ENCODE assay signal across 8 cellular contexts in the genomic region with DNA sequence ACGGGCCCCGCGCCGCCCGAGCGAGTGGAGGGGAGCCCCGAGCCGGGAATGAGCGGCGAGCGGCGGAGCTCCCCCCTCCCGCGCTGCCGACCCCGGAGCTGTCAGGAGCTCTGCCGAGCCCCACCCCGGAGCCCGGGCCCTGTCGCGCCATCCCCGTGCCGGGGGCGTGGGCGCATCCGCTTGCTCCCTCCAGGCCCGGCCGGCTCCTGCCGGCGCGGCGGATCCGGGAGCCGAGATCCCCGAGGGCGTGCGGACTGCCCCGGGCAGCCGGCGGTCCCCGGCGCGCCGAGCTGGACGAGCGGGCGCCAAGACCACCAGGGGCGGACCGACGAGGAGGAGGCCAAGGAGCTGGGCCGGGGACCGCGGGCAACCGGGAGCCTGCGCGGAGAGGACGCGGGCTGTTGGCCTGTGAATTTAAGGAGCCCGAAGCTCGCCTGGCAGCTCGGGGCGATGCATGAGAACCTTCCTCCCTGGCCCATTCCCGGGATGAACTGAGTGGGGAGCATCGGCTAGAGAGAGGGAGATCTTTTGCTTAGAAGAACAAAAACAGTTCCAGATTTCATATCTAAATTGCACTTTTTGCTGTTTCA. TPM values are rescaled to one million over a fixed set of nuclear protein-coding genes. Genes with fewer than 3 reads are reported as not detected.
DNase-seq lines count a peak whose midpoint lies in the region; ATAC-seq lines count a peak whose summit lies in the region.

No MANE protein-coding gene starts in this region.

- no peaks in the 10 kb centered on the region for H3K9me3 Mint-ChIP-seq in activated naive CD4-positive, alpha-beta T cell treated with anti-CD3 and anti-CD28 coated beads for 36 hours
- no peaks in the 10 kb centered on the region for H3K9me3 Mint-ChIP-seq in activated naive CD8-positive, alpha-beta T cell treated with anti-CD3 and anti-CD28 coated beads, Interleukin-2, amount 50 U/mL, for 24 hours
- H3K9me3 Mint-ChIP-seq in stimulated activated effector memory CD8-positive, alpha-beta T cell treated with anti-CD3 and anti-CD28 coated beads, Interleukin-12 subunit alpha, Interleukin-12 subunit beta, amount 100 ng/mL, for 72 hours, result no peaks in the 10 kb centered on the region

- H3K4me1 ChIP-seq in iPS-15b (ENCODE audit: control insufficient read depth, insufficient read depth, low read length), result peaks cover 13% of the 10 kb centered on the region

- no peak overlapping the region for H3K27ac Mint-ChIP-seq in activated naive CD4-positive, alpha-beta T cell treated with anti-CD3 and anti-CD28 coated beads for 36 hours
- no peak overlapping the region for H3K27ac Mint-ChIP-seq in activated naive CD8-positive, alpha-beta T cell treated with anti-CD3 and anti-CD28 coated beads, Interleukin-2, amount 50 U/mL, for 24 hours
- no peak overlapping the region for H3K27ac Mint-ChIP-seq in stimulated activated effector memory CD8-positive, alpha-beta T cell treated with anti-CD3 and anti-CD28 coated beads, Interleukin-12 subunit alpha, Interleukin-12 subunit beta, amount 100 ng/mL, for 72 hours

- no peak overlapping the region for H3K9ac ChIP-seq in iPS-15b (ENCODE audit: low read depth, low read length)

- peak overlapping the region; percentile 60 for H3K4me3 ChIP-seq in iPS-15b (ENCODE audit: low read depth, low read length)

- H3K4me3 Mint-ChIP-seq in activated naive CD4-positive, alpha-beta T cell treated with anti-CD3 and anti-CD28 coated beads for 36 hours, result peak overlapping the region; percentile 60
- peak overlapping the region; percentile 51 for H3K4me3 Mint-ChIP-seq in activated naive CD8-positive, alpha-beta T cell treated with anti-CD3 and anti-CD28 coated beads, Interleukin-2, amount 50 U/mL, for 24 hours
- peak overlapping the region; percentile 79 for H3K4me3 Mint-ChIP-seq in stimulated activated effector memory CD8-positive, alpha-beta T cell treated with anti-CD3 and anti-CD28 coated beads, Interleukin-12 subunit alpha, Interleukin-12 subunit beta, amount 100 ng/mL, for 72 hours

- DNase-seq in activated naive CD4-positive, alpha-beta T cell treated with anti-CD3 and anti-CD28 coated beads for 36 hours, result peak; percentile 8
- no peak for DNase-seq in activated naive CD4-positive, alpha-beta T cell treated with anti-CD3 and anti-CD28 coated beads, Interleukin-2, amount 50 U/mL, for 16 hours
- DNase-seq in activated naive CD8-positive, alpha-beta T cell treated with anti-CD3 and anti-CD28 coated beads, Interleukin-2, amount 50 U/mL, for 24 hours, result peak; percentile 21
- no peak for DNase-seq in stimulated activated effector memory CD8-positive, alpha-beta T cell treated with anti-CD3 and anti-CD28 coated beads, Interleukin-12 subunit alpha, Interleukin-12 subunit beta, amount 100 ng/mL, for 72 hours (ENCODE audit: low spot score in 2 of 2)
- DNase-seq in SKM-1 treated with dmso at 0.1 percent for 144 hours (lab: John Stamatoyannopoulos, UW; ENCODE audit: unreplicated experiment), result no peak

- no peaks in the 10 kb centered on the region for H3K36me3 Mint-ChIP-seq in activated naive CD4-positive, alpha-beta T cell treated with anti-CD3 and anti-CD28 coated beads for 36 hours (ENCODE audit: low read depth)
- no peaks in the 10 kb centered on the region for H3K36me3 Mint-ChIP-seq in activated naive CD8-positive, alpha-beta T cell treated with anti-CD3 and anti-CD28 coated beads, Interleukin-2, amount 50 U/mL, for 24 hours (ENCODE audit: low read depth)
- no peaks in the 10 kb centered on the region for H3K36me3 Mint-ChIP-seq in stimulated activated effector memory CD8-positive, alpha-beta T cell treated with anti-CD3 and anti-CD28 coated beads, Interleukin-12 subunit alpha, Interleukin-12 subunit beta, amount 100 ng/mL, for 72 hours

- H3K4me1 Mint-ChIP-seq in activated naive CD4-positive, alpha-beta T cell treated with anti-CD3 and anti-CD28 coated beads for 36 hours (ENCODE audit: low read depth), result peaks cover 31% of the 10 kb centered on the region
- peaks cover 25% of the 10 kb centered on the region for H3K4me1 Mint-ChIP-seq in activated naive CD8-positive, alpha-beta T cell treated with anti-CD3 and anti-CD28 coated beads, Interleukin-2, amount 50 U/mL, for 24 hours
- H3K4me1 Mint-ChIP-seq in stimulated activated effector memory CD8-positive, alpha-beta T cell treated with anti-CD3 and anti-CD28 coated beads, Interleukin-12 subunit alpha, Interleukin-12 subunit beta, amount 100 ng/mL, for 72 hours, result peaks cover 15% of the 10 kb centered on the region

- ATAC-seq in HG03045 (IDR thresholded peaks at IDR 0.05; ENCODE audit: unreplicated experiment), result peak; percentile 25
- peak; percentile 34 for ATAC-seq in activated naive CD8-positive, alpha-beta T cell treated with anti-CD3 and anti-CD28 coated beads, Interleukin-2, amount 50 U/mL, for 24 hours
- peak; percentile 40 for ATAC-seq in stimulated activated effector memory CD8-positive, alpha-beta T cell treated with anti-CD3 and anti-CD28 coated beads, Interleukin-12 subunit alpha, Interleukin-12 subunit beta, amount 100 ng/mL, for 72 hours
- no peak for ATAC-seq in GM18873 (IDR thresholded peaks at IDR 0.05; ENCODE audit: low FRiP score, unreplicated experiment)

- CTCF ChIA-PET in activated naive CD4-positive, alpha-beta T cell treated with anti-CD3 and anti-CD28 coated beads for 36 hours (lab: Charles Lee), result interaction anchor here (0.6 to 2.0 kb wide), 4 partner anchors 19 to 246 kb away, joined by 3 to 5 read pairs (median 4); no protein-coding TSS in a partner anchor

- no peaks in the 10 kb centered on the region for H3K9me3 ChIP-seq in iPS-15b (ENCODE audit: control insufficient read depth, insufficient read depth, low read length)

- H3K27me3 Mint-ChIP-seq in activated naive CD4-positive, alpha-beta T cell treated with anti-CD3 and anti-CD28 coated beads for 36 hours (ENCODE audit: low read depth), result peaks cover 77% of the 10 kb centered on the region
- peaks cover 89% of the 10 kb centered on the region for H3K27me3 Mint-ChIP-seq in activated naive CD8-positive, alpha-beta T cell treated with anti-CD3 and anti-CD28 coated beads, Interleukin-2, amount 50 U/mL, for 24 hours

- peaks cover 94% of the 10 kb centered on the region for H3K27me3 ChIP-seq in iPS-15b (ENCODE audit: control insufficient read depth, insufficient read depth, low read length)

- H3K36me3 ChIP-seq in iPS-15b (ENCODE audit: control insufficient read depth, insufficient read depth, low read length), result no peaks in the 10 kb centered on the region

- intact Hi-C loops in activated naive CD4-positive, alpha-beta T cell treated with anti-CD3 and anti-CD28 coated beads for 36 hours (cut with micrococcal nuclease), result loop anchor here (2.0 kb wide), 2 partner anchors 202 to 218 kb away; no protein-coding TSS in a partner anchor

RNA-seq across cellular contexts. Expression of a gene that starts 2.0 kb away (rescaled TPM):
- total RNA-seq in activated naive CD4-positive, alpha-beta T cell treated with anti-CD3 and anti-CD28 coated beads for 36 hours, result not detected

Comparison
In these comparisons a context has a peak if more than half of its experiments do, and no peak if none do; other contexts are left out.
1. DNase-seq: peak in activated naive CD4-positive, alpha-beta T cell treated with anti-CD3 and anti-CD28 coated beads for 36 hours (single experiment) and activated naive CD8-positive, alpha-beta T cell treated with anti-CD3 and anti-CD28 coated beads, Interleukin-2, amount 50 U/mL, for 24 hours (single experiment); none in activated naive CD4-positive, alpha-beta T cell treated with anti-CD3 and anti-CD28 coated beads, Interleukin-2, amount 50 U/mL, for 16 hours (single experiment), stimulated activated effector memory CD8-positive, alpha-beta T cell treated with anti-CD3 and anti-CD28 coated beads, Interleukin-12 subunit alpha, Interleukin-12 subunit beta, amount 100 ng/mL, for 72 hours (0 of 2) and SKM-1 treated with dmso at 0.1 percent for 144 hours (single experiment).
2. Peak in every context shown above with its lines, with median percentiles within 50 percentile points of each other: H3K4me3 Mint-ChIP-seq.